ENCODE assay signal across 1 cellular context in the genomic region with DNA sequence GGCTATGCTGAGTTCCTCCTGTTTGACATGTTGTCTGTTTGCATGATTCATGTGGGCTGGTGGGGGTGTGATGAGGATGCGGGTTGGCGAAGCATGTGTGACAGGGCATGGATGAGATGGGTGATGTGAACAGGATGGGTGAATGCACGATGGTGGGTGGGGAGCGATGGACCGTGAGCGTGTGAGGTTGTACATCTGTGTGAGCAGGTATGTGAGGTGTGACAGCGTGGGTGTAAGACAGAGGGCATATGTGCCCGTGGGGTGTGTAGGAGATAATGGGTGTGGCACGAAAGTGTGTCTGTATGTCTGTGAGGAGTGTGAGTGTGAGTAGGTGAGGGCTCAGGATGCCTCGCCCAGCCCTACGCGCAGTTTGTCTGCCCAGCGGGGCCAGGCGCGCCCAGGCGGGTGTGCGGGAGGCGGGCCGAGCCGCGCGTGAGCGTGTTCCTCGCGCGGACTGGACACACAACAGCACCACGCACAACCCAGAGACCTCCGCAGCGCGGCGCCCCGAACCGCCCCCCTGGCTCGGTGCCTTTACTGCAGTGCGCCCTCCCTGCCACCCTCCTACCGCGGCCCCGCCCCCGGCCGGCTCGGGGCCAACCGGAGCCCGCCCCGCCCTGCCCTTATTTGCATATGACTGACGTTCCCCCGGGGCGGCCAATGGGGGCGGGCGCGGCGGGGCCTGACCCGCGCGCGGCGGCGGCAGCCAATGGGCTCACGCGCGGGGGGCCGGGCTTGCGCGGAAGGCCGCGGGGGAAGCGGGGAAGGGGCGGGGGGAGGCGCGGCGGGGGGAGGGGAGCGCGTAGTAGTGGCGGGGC.
TF ChIP-seq lines count a peak whose summit lies in the region.

No MANE protein-coding gene starts in this region.

TF ChIP-seq in GM12878, 131 proteins besides CTCF, POLR2A, EP300 and RAD21 (continued from another document):
- TF ChIP-seq, protein P1, sequence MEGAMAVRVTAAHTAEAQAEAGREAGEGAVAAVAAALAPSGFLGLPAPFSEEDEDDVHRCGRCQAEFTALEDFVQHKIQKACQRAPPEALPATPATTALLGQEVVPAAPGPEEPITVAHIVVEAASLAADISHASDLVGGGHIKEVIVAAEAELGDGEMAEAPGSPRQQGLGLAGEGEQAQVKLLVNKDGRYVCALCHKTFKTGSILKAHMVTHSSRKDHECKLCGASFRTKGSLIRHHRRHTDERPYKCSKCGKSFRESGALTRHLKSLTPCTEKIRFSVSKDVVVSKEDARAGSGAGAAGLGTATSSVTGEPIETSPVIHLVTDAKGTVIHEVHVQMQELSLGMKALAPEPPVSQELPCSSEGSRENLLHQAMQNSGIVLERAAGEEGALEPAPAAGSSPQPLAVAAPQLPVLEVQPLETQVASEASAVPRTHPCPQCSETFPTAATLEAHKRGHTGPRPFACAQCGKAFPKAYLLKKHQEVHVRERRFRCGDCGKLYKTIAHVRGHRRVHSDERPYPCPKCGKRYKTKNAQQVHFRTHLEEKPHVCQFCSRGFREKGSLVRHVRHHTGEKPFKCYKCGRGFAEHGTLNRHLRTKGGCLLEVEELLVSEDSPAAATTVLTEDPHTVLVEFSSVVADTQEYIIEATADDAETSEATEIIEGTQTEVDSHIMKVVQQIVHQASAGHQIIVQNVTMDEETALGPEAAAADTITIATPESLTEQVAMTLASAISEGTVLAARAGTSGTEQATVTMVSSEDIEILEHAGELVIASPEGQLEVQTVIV (IDR thresholded peaks at IDR 0.05; ENCODE audit: borderline replicate concordance, partially characterized antibody) = peak; percentile 28
- TF ChIP-seq ATF7 (IDR thresholded peaks at IDR 0.05; ENCODE audit: low read depth) = peak; percentile 84
- TF ChIP-seq NBN (IDR thresholded peaks at IDR 0.05) = peak; percentile 99
- TF ChIP-seq POLR2AphosphoS2 (IDR thresholded peaks at IDR 0.05; ENCODE audit: low read depth, low read length) = peak; percentile 61; the same call in 1 of the 2 replicates
- TF ChIP-seq CREB1 (IDR thresholded peaks at IDR 0.05; ENCODE audit: low read depth) = peak; percentile 54; the same call in 1 of the 2 replicates
- TF ChIP-seq MYC (IDR thresholded peaks at IDR 0.05; ENCODE audit: insufficient read depth, insufficient read length, insufficient replicate concordance, low read length, severe bottlenecking) = no peak
